10 cellular contexts compared by ENCODE assay signal in genomic region chr13:101916108-101916757, GRCh38.
DNase-seq lines count a peak whose midpoint lies in the region; ATAC-seq and TF ChIP-seq lines count a peak whose summit lies in the region.
"Had no signal": no experiment of that assay in that cellular context is flagged by ENCODE, and none has a peak within 500 bp of the region (broad histone marks: within the 10 kb centered on the region; RNA-seq: fewer than 3 reads in every experiment).

No MANE protein-coding gene starts in this region.

- no peaks in the 10 kb centered on the region for H3K36me3 Mint-ChIP-seq in stimulated activated memory B cell treated with anti-CD40 and anti-IgM and Interleukin-4, amounts not matched to agents 10 μg/mL and 1 μg/mL and 100 μg/mL, for 72 hours
- H3K36me3 Mint-ChIP-seq: CD4-positive, CD25-positive, alpha-beta regulatory T cell had no signal

- H3K9me3 Mint-ChIP-seq in stimulated activated memory B cell treated with anti-CD40 and anti-IgM and Interleukin-4, amounts not matched to agents 10 μg/mL and 1 μg/mL and 100 μg/mL, for 72 hours = no peaks in the 10 kb centered on the region

- WGBS in ovary, 3 donors = 1 to 3% (median 2%) methylated on average over 28 to 61 of the region's 61 CpGs

- peaks cover 27% of the 10 kb centered on the region for H3K27me3 Mint-ChIP-seq in stimulated activated memory B cell treated with anti-CD40 and anti-IgM and Interleukin-4, amounts not matched to agents 10 μg/mL and 1 μg/mL and 100 μg/mL, for 72 hours

- intact Hi-C loops in ovary (cut with DNase I) = no loop called here

- ATAC-seq in SK-N-SH treated with all-trans-retinoic acid at 6 μM for 48 hours = peak; percentile 89
- ATAC-seq in stimulated activated memory B cell treated with anti-CD40 and anti-IgM and Interleukin-4, amounts not matched to agents 10 μg/mL and 1 μg/mL and 100 μg/mL, for 72 hours = peak; percentile 31
- ATAC-seq in HG03460 (IDR thresholded peaks at IDR 0.05; ENCODE audit: unreplicated experiment) = no peak

- TF ChIP-seq CTCF in right atrium auricular region (IDR thresholded peaks at IDR 0.05) (peak in 1 of 2 donors; percentile 59), ovary (IDR thresholded peaks at IDR 0.05) (no peak)

- no peak for TF ChIP-seq EP300 in ovary (IDR thresholded peaks at IDR 0.05)

- DNase-seq in NCI-H187 (lab: John Stamatoyannopoulos, UW) (peak; percentile 76 to 80), NCI-H187 treated with DMSO at 0.1 percent for 48 hours (lab: John Stamatoyannopoulos, UW) (no peak), right atrium auricular region (ENCODE audit: low spot score) (no peak), NCI-H524 treated with DMSO at 0.1 percent for 48 hours (lab: John Stamatoyannopoulos, UW) (no peak), ovary (no peak)
- DNase-seq: activated T-cell treated with anti-CD3 and anti-CD28 coated beads, Interleukin-2, amount 50 U/mL, for 1 hour; CD4-positive, CD25-positive, alpha-beta regulatory T cell had no signal

- H3K4me3 ChIP-seq in right atrium auricular region (peak overlapping the region; percentile 38 to 53), ovary (no peak overlapping the region)

- peaks cover 5 to 14% of the 10 kb centered on the region in 2 donors for H3K27me3 ChIP-seq in right atrium auricular region
- no peaks in the 10 kb centered on the region for H3K27me3 ChIP-seq in ovary

- H3K4me1 ChIP-seq in right atrium auricular region = peaks cover 0 to 30% of the 10 kb centered on the region in 2 donors
- no peaks in the 10 kb centered on the region for H3K4me1 ChIP-seq in ovary (ENCODE audit: insufficient read depth)

- no peak overlapping the region for H3K27ac ChIP-seq in right atrium auricular region
- H3K27ac ChIP-seq in ovary = no peak overlapping the region

- H3K4me3 Mint-ChIP-seq in stimulated activated memory B cell treated with anti-CD40 and anti-IgM and Interleukin-4, amounts not matched to agents 10 μg/mL and 1 μg/mL and 100 μg/mL, for 72 hours = no peak overlapping the region
- H3K4me3 Mint-ChIP-seq: CD4-positive, CD25-positive, alpha-beta regulatory T cell had no signal

- no peak for TF ChIP-seq POLR2A in ovary (IDR thresholded peaks at IDR 0.05)

- H3K9me3 ChIP-seq in right atrium auricular region (no peaks in the 10 kb centered on the region), ovary (no peaks in the 10 kb centered on the region)

- no peaks in the 10 kb centered on the region for H3K4me1 Mint-ChIP-seq in stimulated activated memory B cell treated with anti-CD40 and anti-IgM and Interleukin-4, amounts not matched to agents 10 μg/mL and 1 μg/mL and 100 μg/mL, for 72 hours

- no peak overlapping the region for H3K27ac Mint-ChIP-seq in stimulated activated memory B cell treated with anti-CD40 and anti-IgM and Interleukin-4, amounts not matched to agents 10 μg/mL and 1 μg/mL and 100 μg/mL, for 72 hours
- H3K27ac Mint-ChIP-seq: CD4-positive, CD25-positive, alpha-beta regulatory T cell had no signal

- no peaks in the 10 kb centered on the region for H3K36me3 ChIP-seq in right atrium auricular region
- H3K36me3 ChIP-seq in ovary = no peaks in the 10 kb centered on the region

TF ChIP-seq in SK-N-SH treated with all-trans-retinoic acid at 6 μM for 48 hours, 23 proteins besides CTCF, POLR2A, EP300 and RAD21:
- TF ChIP-seq, protein P1, sequence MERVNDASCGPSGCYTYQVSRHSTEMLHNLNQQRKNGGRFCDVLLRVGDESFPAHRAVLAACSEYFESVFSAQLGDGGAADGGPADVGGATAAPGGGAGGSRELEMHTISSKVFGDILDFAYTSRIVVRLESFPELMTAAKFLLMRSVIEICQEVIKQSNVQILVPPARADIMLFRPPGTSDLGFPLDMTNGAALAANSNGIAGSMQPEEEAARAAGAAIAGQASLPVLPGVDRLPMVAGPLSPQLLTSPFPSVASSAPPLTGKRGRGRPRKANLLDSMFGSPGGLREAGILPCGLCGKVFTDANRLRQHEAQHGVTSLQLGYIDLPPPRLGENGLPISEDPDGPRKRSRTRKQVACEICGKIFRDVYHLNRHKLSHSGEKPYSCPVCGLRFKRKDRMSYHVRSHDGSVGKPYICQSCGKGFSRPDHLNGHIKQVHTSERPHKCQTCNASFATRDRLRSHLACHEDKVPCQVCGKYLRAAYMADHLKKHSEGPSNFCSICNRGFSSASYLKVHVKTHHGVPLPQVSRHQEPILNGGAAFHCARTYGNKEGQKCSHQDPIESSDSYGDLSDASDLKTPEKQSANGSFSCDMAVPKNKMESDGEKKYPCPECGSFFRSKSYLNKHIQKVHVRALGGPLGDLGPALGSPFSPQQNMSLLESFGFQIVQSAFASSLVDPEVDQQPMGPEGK (CRISPR knock-in tag; IDR thresholded peaks at IDR 0.05; ENCODE audit: borderline replicate concordance) = no peak
- TF ChIP-seq ISL1 (CRISPR knock-in tag; IDR thresholded peaks at IDR 0.05) (no peak), OSR1 (CRISPR knock-in tag; IDR thresholded peaks at IDR 0.05) (no peak), POU6F1 (CRISPR knock-in tag; IDR thresholded peaks at IDR 0.05; ENCODE audit: borderline replicate concordance, low read depth) (no peak), SNAI2 (CRISPR knock-in tag; IDR thresholded peaks at IDR 0.05) (no peak), RARB (CRISPR knock-in tag; IDR thresholded peaks at IDR 0.05) (no peak)
- TF ChIP-seq, protein P2, sequence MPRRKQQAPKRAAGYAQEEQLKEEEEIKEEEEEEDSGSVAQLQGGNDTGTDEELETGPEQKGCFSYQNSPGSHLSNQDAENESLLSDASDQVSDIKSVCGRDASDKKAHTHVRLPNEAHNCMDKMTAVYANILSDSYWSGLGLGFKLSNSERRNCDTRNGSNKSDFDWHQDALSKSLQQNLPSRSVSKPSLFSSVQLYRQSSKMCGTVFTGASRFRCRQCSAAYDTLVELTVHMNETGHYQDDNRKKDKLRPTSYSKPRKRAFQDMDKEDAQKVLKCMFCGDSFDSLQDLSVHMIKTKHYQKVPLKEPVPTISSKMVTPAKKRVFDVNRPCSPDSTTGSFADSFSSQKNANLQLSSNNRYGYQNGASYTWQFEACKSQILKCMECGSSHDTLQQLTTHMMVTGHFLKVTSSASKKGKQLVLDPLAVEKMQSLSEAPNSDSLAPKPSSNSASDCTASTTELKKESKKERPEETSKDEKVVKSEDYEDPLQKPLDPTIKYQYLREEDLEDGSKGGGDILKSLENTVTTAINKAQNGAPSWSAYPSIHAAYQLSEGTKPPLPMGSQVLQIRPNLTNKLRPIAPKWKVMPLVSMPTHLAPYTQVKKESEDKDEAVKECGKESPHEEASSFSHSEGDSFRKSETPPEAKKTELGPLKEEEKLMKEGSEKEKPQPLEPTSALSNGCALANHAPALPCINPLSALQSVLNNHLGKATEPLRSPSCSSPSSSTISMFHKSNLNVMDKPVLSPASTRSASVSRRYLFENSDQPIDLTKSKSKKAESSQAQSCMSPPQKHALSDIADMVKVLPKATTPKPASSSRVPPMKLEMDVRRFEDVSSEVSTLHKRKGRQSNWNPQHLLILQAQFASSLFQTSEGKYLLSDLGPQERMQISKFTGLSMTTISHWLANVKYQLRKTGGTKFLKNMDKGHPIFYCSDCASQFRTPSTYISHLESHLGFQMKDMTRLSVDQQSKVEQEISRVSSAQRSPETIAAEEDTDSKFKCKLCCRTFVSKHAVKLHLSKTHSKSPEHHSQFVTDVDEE (CRISPR knock-in tag; IDR thresholded peaks at IDR 0.05) = no peak

Comparison
In these comparisons a context has a peak if more than half of its experiments do, and no peak if none do; other contexts are left out.
1. DNase-seq: peak in NCI-H187 (2 of 2); none in NCI-H187 treated with DMSO at 0.1 percent for 48 hours (single experiment), right atrium auricular region (single experiment), NCI-H524 treated with DMSO at 0.1 percent for 48 hours (single experiment) and ovary (0 of 5).